28 cellular contexts compared by ENCODE assay signal in the genomic region with DNA sequence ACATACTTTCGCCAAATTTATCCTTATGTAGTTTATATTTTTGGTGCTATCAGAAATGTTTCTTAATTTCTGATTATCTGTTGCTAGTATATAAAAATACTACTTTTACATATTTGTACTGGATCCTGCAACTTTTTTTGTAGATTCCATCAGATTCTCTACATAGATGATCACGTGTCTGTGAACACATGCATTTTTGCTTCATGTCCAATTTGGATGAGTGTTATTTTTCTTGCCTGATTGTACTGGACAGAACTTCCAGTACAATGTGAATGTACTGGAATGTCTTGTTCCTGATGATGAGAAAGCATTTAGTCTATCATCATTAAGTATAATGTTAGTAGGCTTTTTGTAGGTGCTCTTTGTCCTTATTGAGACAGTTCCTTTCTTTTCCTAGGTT. TPM values are rescaled to one million over a fixed set of nuclear protein-coding genes. Genes with fewer than 3 reads are reported as not detected.
"Had no signal": no experiment of that assay in that cellular context is flagged by ENCODE, and none has a peak within 500 bp of the region (broad histone marks: within the 10 kb centered on the region; RNA-seq: fewer than 3 reads in every experiment).

No MANE protein-coding gene starts in this region.

- H3K27ac ChIP-seq: colonic mucosa, epithelial cell of prostate, foreskin keratinocyte, gastroesophageal sphincter, heart left ventricle, hepatocyte, ovary, psoas muscle, sigmoid colon, skin epidermis, spleen, suprapubic skin had no signal

- H3K9me3 ChIP-seq: colonic mucosa, gastroesophageal sphincter, heart left ventricle, ovary, psoas muscle, sigmoid colon, spleen, suprapubic skin had no signal

- H2AFZ ChIP-seq: hepatocyte had no signal

- H3K79me2 ChIP-seq: hepatocyte had no signal

- H3K4me1 ChIP-seq: colonic mucosa, foreskin keratinocyte, gastroesophageal sphincter, psoas muscle, sigmoid colon, spleen, suprapubic skin had no signal

- FAIRE-seq: kidney had no signal

- H3K4me2 ChIP-seq: hepatocyte had no signal

- H3K36me3 ChIP-seq: colonic mucosa, gastroesophageal sphincter, heart left ventricle, ovary, sigmoid colon, spleen, suprapubic skin had no signal

- H3K4me3 ChIP-seq: colonic mucosa, gastroesophageal sphincter, heart left ventricle, hepatocyte, lung, ovary, psoas muscle, sigmoid colon, skin epidermis, spleen, suprapubic skin had no signal

- DNase-seq: colonic mucosa; effector CD8-positive, alpha-beta T cell; endodermal cell; foreskin keratinocyte; heart left ventricle; kidney; natural killer cell; occipital lobe; ovary; posterior cingulate gyrus; psoas muscle; right cardiac atrium; sigmoid colon; spleen; stimulated activated CD4-positive, alpha-beta T cell treated with anti-CD3 and anti-CD28 coated beads, Interleukin-2, amount 100 ng/mL, for 48 hours; stimulated activated naive CD4-positive, alpha-beta T cell; stimulated activated naive CD8-positive, alpha-beta T cell treated with anti-CD3 and anti-CD28 coated beads, Interleukin-15, amount 100 ng/mL, for 72 hours had no signal

- H3K27me3 ChIP-seq: colonic mucosa, foreskin keratinocyte, hepatocyte, ovary, sigmoid colon, spleen, suprapubic skin had no signal

RNA-seq across cellular contexts. Expression of gene CAGE1, which starts 51.5 kb away (rescaled TPM):
- total RNA-seq: colonic mucosa, gastroesophageal sphincter, kidney, ovary, psoas muscle, renal cortical epithelial cell, sigmoid colon, spleen, suprapubic skin, urinary bladder had no signal
- polyA plus RNA-seq: fibroblast of lung, heart left ventricle, hepatocyte, liver, lung, neural cell, ovary, right cardiac atrium, spleen, urinary bladder had no signal
